Comparison of ENCODE assay signal across 25 cellular contexts in the genomic region with DNA sequence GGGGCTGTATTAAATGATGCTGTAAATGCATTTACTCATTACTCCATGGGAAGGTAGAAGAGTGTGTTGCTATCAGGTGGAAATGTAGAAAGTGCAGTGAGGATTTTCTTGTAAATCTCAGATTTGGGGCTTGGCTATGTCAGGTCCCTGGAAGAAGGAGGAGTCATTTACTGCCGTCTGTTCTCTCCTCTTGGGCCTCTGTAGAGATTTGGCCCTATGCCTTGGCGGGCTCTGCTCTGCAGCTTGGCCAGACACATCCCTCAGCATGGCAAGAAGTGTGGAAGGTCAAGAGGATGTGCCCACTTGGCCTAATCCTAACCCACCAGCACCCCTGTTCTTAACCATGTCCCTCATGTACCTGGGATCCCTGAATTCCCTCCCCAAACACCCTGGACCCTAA. TPM values are rescaled to one million over a fixed set of nuclear protein-coding genes. Genes with fewer than 3 reads are reported as not detected.
DNase-seq lines count a peak whose midpoint lies in the region; ATAC-seq, FAIRE-seq and TF ChIP-seq lines count a peak whose summit lies in the region.
"Had no signal": no experiment of that assay in that cellular context is flagged by ENCODE, and none has a peak within 500 bp of the region (broad histone marks: within the 10 kb centered on the region; RNA-seq: fewer than 3 reads in every experiment).

No MANE protein-coding gene starts in this region.

- H3K4me1 Mint-ChIP-seq in activated CD4-positive, alpha-beta memory T cell treated with anti-CD3 and anti-CD28 coated beads for 36 hours (ENCODE audit: low read depth), result peaks cover 26% of the 10 kb centered on the region
- H3K4me1 Mint-ChIP-seq in activated CD4-positive, alpha-beta memory T cell treated with anti-CD3 and anti-CD28 coated beads, Interleukin-2, amount 10 ng/mL, durations not matched to agents 7 days and 5 days, result peaks cover 2% of the 10 kb centered on the region
- H3K4me1 Mint-ChIP-seq: CD8-positive, alpha-beta memory T cell had no signal

- H3K27me3 ChIP-seq in GM23248 (replicated peaks; ENCODE audit: insufficient read depth), result no peaks in the 10 kb centered on the region
- no peaks in the 10 kb centered on the region for H3K27me3 ChIP-seq in HepG2 (ENCODE audit: control insufficient read depth in 1 of 2, insufficient read depth in 2 of 2, low read length in 2 of 2)
- H3K27me3 ChIP-seq in stomach, result no peaks in the 10 kb centered on the region

- in situ Hi-C loops in GM23248 (cut with MboI), result loop anchor here (25.0 kb wide), 1 partner anchor 112 kb away; no protein-coding TSS in a partner anchor
- in situ Hi-C loops in HepG2 (cut with HindIII; ENCODE audit: extremely low pct_ligation_motif_present, low pct_unique_long_range_greater_than_20kb), result no loop called here

- no peak for DNase-seq in activated CD4-positive, alpha-beta memory T cell treated with anti-CD3 and anti-CD28 coated beads for 36 hours
- no peak for DNase-seq in activated CD4-positive, alpha-beta memory T cell treated with anti-CD3 and anti-CD28 coated beads, Interleukin-2, amount 10 ng/mL, durations not matched to agents 7 days and 5 days
- DNase-seq in GM23248, result no peak
- DNase-seq in HepG2 (ENCODE audit: low spot score), result no peak
- DNase-seq in stomach, result no peak
- no peak for DNase-seq in NCI-H510A treated with DMSO at 0.1 percent for 48 hours (lab: John Stamatoyannopoulos, UW)
- no peak for DNase-seq in HTR-8/SVneo (ENCODE audit: insufficient read length, low spot score)
- DNase-seq: Calu3; CD8-positive, alpha-beta memory T cell; EL; GF-D8; H7; Kasumi-1; NCI-H1694; NCI-H2081; NCI-H2171; NCI-H345; NCI-H524 treated with DMSO at 0.1 percent for 48 hours had no signal

- H3F3A ChIP-seq in GM23248 (ENCODE audit: insufficient read depth), result peaks cover 37% of the 10 kb centered on the region

- ATAC-seq in HepG2 (no peak), HG02763 (IDR thresholded peaks at IDR 0.05; ENCODE audit: unreplicated experiment) (no peak)

- TF ChIP-seq EP300 in HepG2 (IDR thresholded peaks at IDR 0.05; ENCODE audit: low read depth in 2 of 2, low read length in 2 of 2), result no peak
- no peak for TF ChIP-seq EP300 in HepG2 (CRISPR knock-in tag; IDR thresholded peaks at IDR 0.05; ENCODE audit: borderline replicate concordance)
- no peak for TF ChIP-seq EP300 in stomach (IDR thresholded peaks at IDR 0.05)

- FAIRE-seq in HepG2 (lab: Jason Lieb, UNC) (no peak), HTR-8/SVneo (lab: Jason Lieb, UNC) (no peak)
- FAIRE-seq: GM19239, RCC 7860 had no signal

- peaks cover 78% of the 10 kb centered on the region for H3K36me3 Mint-ChIP-seq in activated CD4-positive, alpha-beta memory T cell treated with anti-CD3 and anti-CD28 coated beads for 36 hours
- peaks cover 34% of the 10 kb centered on the region for H3K36me3 Mint-ChIP-seq in activated CD4-positive, alpha-beta memory T cell treated with anti-CD3 and anti-CD28 coated beads, Interleukin-2, amount 10 ng/mL, durations not matched to agents 7 days and 5 days (ENCODE audit: low read depth)

- no peaks in the 10 kb centered on the region for H3K9me2 ChIP-seq in GM23248 (ENCODE audit: insufficient read depth)

- POLR2A ChIA-PET in activated CD4-positive, alpha-beta memory T cell treated with anti-CD3 and anti-CD28 coated beads for 36 hours (lab: Charles Lee), result interaction anchor here (0.6 to 1.2 kb wide), 2 partner anchors 12 to 116 kb away, joined by 3 read pairs; no protein-coding TSS in a partner anchor
- POLR2A ChIA-PET in activated CD4-positive, alpha-beta memory T cell treated with anti-CD3 and anti-CD28 coated beads, Interleukin-2, amount 10 ng/mL, durations not matched to agents 7 days and 5 days (lab: Charles Lee), result no interaction called here
- POLR2A ChIA-PET in HepG2 (lab: Yijun Ruan, JAX), result no interaction called here

- H4K20me1 ChIP-seq in GM23248 (ENCODE audit: insufficient read depth), result peaks cover 19% of the 10 kb centered on the region
- H4K20me1 ChIP-seq in HepG2 (ENCODE audit: insufficient read depth, low read length), result no peaks in the 10 kb centered on the region

- H3K9me3 Mint-ChIP-seq in activated CD4-positive, alpha-beta memory T cell treated with anti-CD3 and anti-CD28 coated beads for 36 hours, result peaks cover 54% of the 10 kb centered on the region
- H3K9me3 Mint-ChIP-seq in activated CD4-positive, alpha-beta memory T cell treated with anti-CD3 and anti-CD28 coated beads, Interleukin-2, amount 10 ng/mL, durations not matched to agents 7 days and 5 days, result peaks cover 62% of the 10 kb centered on the region

- H3K27ac Mint-ChIP-seq in activated CD4-positive, alpha-beta memory T cell treated with anti-CD3 and anti-CD28 coated beads for 36 hours, result peak overlapping the region; percentile 14
- no peak overlapping the region for H3K27ac Mint-ChIP-seq in activated CD4-positive, alpha-beta memory T cell treated with anti-CD3 and anti-CD28 coated beads, Interleukin-2, amount 10 ng/mL, durations not matched to agents 7 days and 5 days
- H3K27ac Mint-ChIP-seq: CD8-positive, alpha-beta memory T cell had no signal

- H3K9ac ChIP-seq in GM23248 (no peak overlapping the region), HepG2 (ENCODE audit: insufficient read depth, low read depth, low read length) (no peak overlapping the region)

- TF ChIP-seq RAD21 in HepG2 (CRISPR knock-in tag; IDR thresholded peaks at IDR 0.05), result no peak

- H3K4me3 ChIP-seq in GM23248 (no peak overlapping the region), HepG2 (replicated peaks in 1 of 3; ENCODE audit: insufficient read depth in 1 of 3, low read depth in 2 of 3, low read length in 3 of 3) (no peak overlapping the region), stomach (no peak overlapping the region)

- H3K4me2 ChIP-seq in GM23248 (ENCODE audit: unreplicated experiment), result no peak overlapping the region
- peak overlapping the region; percentile 12; the same call in 1 of the 2 replicates for H3K4me2 ChIP-seq in HepG2 (ENCODE audit: low read depth, low read length)

- CTCF ChIA-PET in activated CD4-positive, alpha-beta memory T cell treated with anti-CD3 and anti-CD28 coated beads for 36 hours (lab: Charles Lee), result interaction anchor here (1.4 to 3.1 kb wide), 3 partner anchors 91 to 294 kb away, joined by 4 to 19 read pairs (median 13); no protein-coding TSS in a partner anchor
- CTCF ChIA-PET in activated CD4-positive, alpha-beta memory T cell treated with anti-CD3 and anti-CD28 coated beads, Interleukin-2, amount 10 ng/mL, durations not matched to agents 7 days and 5 days (lab: Charles Lee), result no interaction called here
- CTCF ChIA-PET in HepG2 (lab: Yijun Ruan, JAX; ENCODE audit: low intra/inter-chr PET ratio, low total read pairs), result no interaction called here

- H3K9me3 ChIP-seq in GM23248 (ENCODE audit: low read depth), result no peaks in the 10 kb centered on the region
- H3K9me3 ChIP-seq in HepG2 (ENCODE audit: low read length), result peaks cover 4% of the 10 kb centered on the region; the same call in 1 of the 2 replicates
- peaks cover 0 to 44% (median 23%) of the 10 kb centered on the region in 4 donors for H3K9me3 ChIP-seq in stomach

- TF ChIP-seq CTCF in HepG2 (CRISPR knock-in tag; IDR thresholded peaks at IDR 0.05) (no peak), stomach (IDR thresholded peaks at IDR 0.05) (no peak)

- peak overlapping the region; percentile 67 for H3K27ac ChIP-seq in GM23248
- no peak overlapping the region for H3K27ac ChIP-seq in HepG2 (ENCODE audit: extremely low read length, insufficient read depth, low read length)
- peak overlapping the region in 3 of 5 donors; percentile 0 to 54 (median 3) for H3K27ac ChIP-seq in stomach
- H3K27ac ChIP-seq: C4-2B had no signal

- H2AFZ ChIP-seq in GM23248 (no peak overlapping the region), HepG2 (ENCODE audit: low read length) (no peak overlapping the region)

- TF ChIP-seq POLR2A in HepG2 (IDR thresholded peaks at IDR 0.05; ENCODE audit: insufficient read depth in 1 of 2, low read depth in 2 of 2, low read length in 2 of 2) (no peak), stomach (IDR thresholded peaks at IDR 0.05) (no peak)

- BruUV-seq in HepG2 (replicated peaks; lab: Mats Ljungman, UMichigan), result no TSS peak

- H3K27me3 Mint-ChIP-seq in activated CD4-positive, alpha-beta memory T cell treated with anti-CD3 and anti-CD28 coated beads for 36 hours, result peaks cover under 1% of the 10 kb centered on the region
- no peaks in the 10 kb centered on the region for H3K27me3 Mint-ChIP-seq in activated CD4-positive, alpha-beta memory T cell treated with anti-CD3 and anti-CD28 coated beads, Interleukin-2, amount 10 ng/mL, durations not matched to agents 7 days and 5 days

- 65 to 75% methylated on average over 2 of the region's 2 CpGs for WGBS in GM23248 (ENCODE audit: low coverage in 1 of 2, low lambda C conversion rate in 2 of 2, missing lambda C conversion rate in 2 of 2), 2 experiments
- 62% methylated on average over 2 of the region's 2 CpGs for WGBS in HepG2 (ENCODE audit: low lambda C conversion rate)
- 60 to 94% (median 93%) methylated on average over 2 of the region's 2 CpGs for WGBS in stomach, 5 donors

- H3K79me2 ChIP-seq in GM23248 (ENCODE audit: insufficient read depth) (peaks cover 100% of the 10 kb centered on the region), HepG2 (ENCODE audit: insufficient read depth, low read length) (peaks cover 87% of the 10 kb centered on the region)

- H3K36me3 ChIP-seq in GM23248 (ENCODE audit: low read depth) (peaks cover 46% of the 10 kb centered on the region), HepG2 (replicated peaks in 1 of 2; ENCODE audit: control insufficient read depth in 1 of 2, insufficient read depth in 2 of 2, low read length in 2 of 2) (peaks cover 18 to 77% of the 10 kb centered on the region in 2 experiments), stomach (peaks cover 9 to 61% (median 18%) of the 10 kb centered on the region in 4 donors)

- H3K4me1 ChIP-seq in GM23248 (ENCODE audit: insufficient read depth) (no peaks in the 10 kb centered on the region), HepG2 (ENCODE audit: insufficient read depth, low read length) (peaks cover 95% of the 10 kb centered on the region), stomach (peaks cover 7 to 77% (median 14%) of the 10 kb centered on the region in 4 donors)

- intact Hi-C loops in activated CD4-positive, alpha-beta memory T cell treated with anti-CD3 and anti-CD28 coated beads for 36 hours (cut with micrococcal nuclease), result no loop called here
- intact Hi-C loops in HepG2 (cut with micrococcal nuclease; ENCODE audit: unreplicated experiment), result no loop called here
- intact Hi-C loops in stomach (cut with DNase I; ENCODE audit: low total_unique reads), result no loop called here

- H3K4me3 Mint-ChIP-seq in activated CD4-positive, alpha-beta memory T cell treated with anti-CD3 and anti-CD28 coated beads for 36 hours, result no peak overlapping the region
- no peak overlapping the region for H3K4me3 Mint-ChIP-seq in activated CD4-positive, alpha-beta memory T cell treated with anti-CD3 and anti-CD28 coated beads, Interleukin-2, amount 10 ng/mL, durations not matched to agents 7 days and 5 days
- H3K4me3 Mint-ChIP-seq: CD8-positive, alpha-beta memory T cell had no signal

RNA-seq across cellular contexts. Expression of gene IL1R1, which starts 6.7 kb away (rescaled TPM):
- 10 to 100 TPM; 20.3 to 20.4 TPM for total RNA-seq in activated CD4-positive, alpha-beta memory T cell treated with anti-CD3 and anti-CD28 coated beads for 36 hours
- total RNA-seq in activated CD4-positive, alpha-beta memory T cell treated with anti-CD3 and anti-CD28 coated beads, Interleukin-2, amount 10 ng/mL, durations not matched to agents 7 days and 5 days, result 1 to 10 TPM; 1.3 to 1.5 TPM
- total RNA-seq in GM23248 (2014; rRNA removed; shearing (Covaris generic)), result 87.9 and 93.5 TPM in 2 replicates
- 75.4 and 78.5 TPM in 2 replicates for polyA plus RNA-seq in GM23248 (2016; fragmentation: Nextera tagmentation; extraction: Ambion mirVana)
- total RNA-seq in HepG2 (2016; rRNA removed; fragmentation: Illumina TruSeq; extraction: Trizol), result 38.0 and 48.3 TPM in 2 replicates
- 15.9 and 21.1 TPM in 2 replicates for total RNA-seq in HepG2 (2016; cell fraction: cytosol; rRNA removed; fragmentation: Illumina TruSeq; extraction: Trizol; ENCODE audit: low read depth)
- total RNA-seq in HepG2 (2016; cell fraction: insoluble cytoplasmic fraction; rRNA removed; fragmentation: Illumina TruSeq; extraction: Trizol), result 40.6 and 43.4 TPM in 2 replicates
- 64.6 and 78.0 TPM in 2 replicates for total RNA-seq in HepG2 (2016; cell fraction: membrane; rRNA removed; fragmentation: Illumina TruSeq; extraction: Trizol)
- 35.3 and 37.4 TPM in 2 replicates for total RNA-seq in HepG2 (2016; cell fraction: nucleus; rRNA removed; fragmentation: Illumina TruSeq; extraction: Trizol)
- 81.2 and 93.1 TPM in 2 replicates for polyA plus RNA-seq in HepG2 (2011; rRNA removed)
- 67.4 and 75.1 TPM in 2 replicates for polyA plus RNA-seq in HepG2 (2011; cell fraction: cytosol; rRNA removed)
- polyA plus RNA-seq in HepG2 (2011; cell fraction: nucleus; rRNA removed), result 35.7 and 38.6 TPM in 2 replicates
- 30.0 and 50.4 TPM in 2 replicates for polyA plus RNA-seq in HepG2 (2012)
- 29.7 and 33.1 TPM in 2 replicates for polyA plus RNA-seq in HepG2 (2016; cell fraction: cytosol; fragmentation: Illumina TruSeq; extraction: Trizol; ENCODE audit: low read depth)
- polyA plus RNA-seq in HepG2 (2016; cell fraction: insoluble cytoplasmic fraction; fragmentation: Illumina TruSeq; extraction: Trizol; ENCODE audit: low read depth), result 48.4 and 48.5 TPM in 2 replicates
- polyA plus RNA-seq in HepG2 (2016; cell fraction: membrane; fragmentation: Illumina TruSeq; extraction: Trizol; ENCODE audit: low read depth), result 58.8 and 67.5 TPM in 2 replicates
- 57.0 and 61.8 TPM in 2 replicates for polyA plus RNA-seq in HepG2 (2016; cell fraction: nucleus; fragmentation: Illumina TruSeq; extraction: Trizol; ENCODE audit: insufficient read depth, low read depth)
- 1.5 and 93.0 TPM in 2 replicates for polyA minus RNA-seq in HepG2 (2011; rRNA and poly(A)+ RNA removed; ENCODE audit: low replicate concordance)
- polyA minus RNA-seq in HepG2 (2011; cell fraction: cytosol; rRNA and poly(A)+ RNA removed), result 52.1 and 62.2 TPM in 2 replicates
- polyA minus RNA-seq in HepG2 (2011; cell fraction: nucleus; rRNA and poly(A)+ RNA removed), result 50.9 and 53.8 TPM in 2 replicates
- 10 to 100 TPM; 17.5 to 67.7 (median 49.1) TPM for total RNA-seq in stomach
- polyA plus RNA-seq in stomach, result 100 to 1,000 TPM in 1 of 3 donors, 10 to 100 TPM in 2; 26.5 to 109 (median 75.3) TPM
- total RNA-seq: OCI-LY7 had no signal

RNA-seq across cellular contexts. Expression of gene IL1RL2, which starts 37.6 kb away (rescaled TPM):
- total RNA-seq in activated CD4-positive, alpha-beta memory T cell treated with anti-CD3 and anti-CD28 coated beads for 36 hours, result 1 to 10 TPM; 1.1 to 1.7 TPM
- not detected for total RNA-seq in activated CD4-positive, alpha-beta memory T cell treated with anti-CD3 and anti-CD28 coated beads, Interleukin-2, amount 10 ng/mL, durations not matched to agents 7 days and 5 days
- total RNA-seq in GM23248 (2014; rRNA removed; shearing (Covaris generic)), result 2.3 and 2.9 TPM in 2 replicates
- polyA plus RNA-seq in GM23248 (2016; fragmentation: Nextera tagmentation; extraction: Ambion mirVana), result 1.2 and 2.0 TPM in 2 replicates
- not detected in 2 replicates for total RNA-seq in HepG2 (2016; rRNA removed; fragmentation: Illumina TruSeq; extraction: Trizol)
- not detected in 2 replicates for total RNA-seq in HepG2 (2016; cell fraction: cytosol; rRNA removed; fragmentation: Illumina TruSeq; extraction: Trizol; ENCODE audit: low read depth)
- total RNA-seq in HepG2 (2016; cell fraction: insoluble cytoplasmic fraction; rRNA removed; fragmentation: Illumina TruSeq; extraction: Trizol), result not detected in 2 replicates
- not detected in 2 replicates for total RNA-seq in HepG2 (2016; cell fraction: membrane; rRNA removed; fragmentation: Illumina TruSeq; extraction: Trizol)
- total RNA-seq in HepG2 (2016; cell fraction: nucleus; rRNA removed; fragmentation: Illumina TruSeq; extraction: Trizol), result not detected in 2 replicates
- polyA plus RNA-seq in HepG2 (2011; rRNA removed), result 0.03 TPM in 1 of 2 replicates, not detected in the other
- 0.03 TPM in 1 of 2 replicates, not detected in the other for polyA plus RNA-seq in HepG2 (2011; cell fraction: cytosol; rRNA removed)
- polyA plus RNA-seq in HepG2 (2011; cell fraction: nucleus; rRNA removed), result not detected in 2 replicates
- 0.19 TPM in 1 of 2 replicates, not detected in the other for polyA plus RNA-seq in HepG2 (2012)
- polyA plus RNA-seq in HepG2 (2016; cell fraction: cytosol; fragmentation: Illumina TruSeq; extraction: Trizol; ENCODE audit: low read depth), result not detected in 2 replicates
- not detected in 2 replicates for polyA plus RNA-seq in HepG2 (2016; cell fraction: insoluble cytoplasmic fraction; fragmentation: Illumina TruSeq; extraction: Trizol; ENCODE audit: low read depth)
- polyA plus RNA-seq in HepG2 (2016; cell fraction: membrane; fragmentation: Illumina TruSeq; extraction: Trizol; ENCODE audit: low read depth), result not detected in 2 replicates
- polyA plus RNA-seq in HepG2 (2016; cell fraction: nucleus; fragmentation: Illumina TruSeq; extraction: Trizol; ENCODE audit: insufficient read depth, low read depth), result not detected in 2 replicates
- polyA minus RNA-seq in HepG2 (2011; rRNA and poly(A)+ RNA removed; ENCODE audit: low replicate concordance), result 0.09 and 0.10 TPM in 2 replicates
- not detected in 2 replicates for polyA minus RNA-seq in HepG2 (2011; cell fraction: cytosol; rRNA and poly(A)+ RNA removed)
- polyA minus RNA-seq in HepG2 (2011; cell fraction: nucleus; rRNA and poly(A)+ RNA removed), result not detected in 2 replicates
- total RNA-seq in stomach, result 1 to 10 TPM in 3 of 5 donors, not detected in 2; 2.2 to 4.3 (median 2.9) TPM
- 1 to 10 TPM in 2 of 3 donors, under 1 TPM in 1; 0.61 to 2.6 (median 1.2) TPM for polyA plus RNA-seq in stomach
- total RNA-seq: A172, H7, MCF 10A, OCI-LY7 had no signal
- polyA plus RNA-seq: CD8-positive, alpha-beta memory T cell had no signal

Comparison
In these comparisons a context has a peak if more than half of its experiments do, and no peak if none do; other contexts are left out.
1. RNA of gene IL1R1, which starts 6.7 kb away (total RNA-seq): 87.9 to 93.5 TPM in GM23248, 17.5 to 67.7 TPM in stomach, 15.9 to 78.0 TPM in HepG2 and 20.3 to 20.4 TPM in activated CD4-positive, alpha-beta memory T cell treated with anti-CD3 and anti-CD28 coated beads for 36 hours; 1.3 to 1.5 TPM in activated CD4-positive, alpha-beta memory T cell treated with anti-CD3 and anti-CD28 coated beads, Interleukin-2, amount 10 ng/mL, durations not matched to agents 7 days and 5 days; every median in the first group is over 4 times any median in the second.